ENCODE assay signal across 3 cellular contexts in the genomic region with DNA sequence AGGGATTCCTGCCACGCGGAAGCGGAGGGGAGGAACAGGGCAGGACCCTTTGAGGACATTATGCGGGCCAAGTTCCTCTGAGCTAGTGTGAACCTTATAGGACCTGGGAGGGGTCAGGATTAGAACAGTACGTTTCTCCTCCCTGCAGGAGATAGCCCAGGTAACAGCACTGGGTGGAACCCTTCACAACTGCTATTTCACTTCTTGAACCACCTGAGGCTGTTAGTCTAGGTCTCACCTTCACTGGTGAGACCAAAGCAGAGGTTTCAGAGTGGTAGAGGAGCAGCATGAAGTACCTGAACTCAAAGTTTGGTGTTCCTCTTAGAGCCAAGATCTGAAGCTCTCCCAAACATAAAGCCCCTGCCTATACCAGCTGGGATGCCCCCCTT.
TF ChIP-seq lines count a peak whose summit lies in the region.

No MANE protein-coding gene starts in this region.

TF ChIP-seq in IMR-90, 13 proteins besides CTCF, POLR2A, EP300 and RAD21:
- TF ChIP-seq MXI1 (IDR thresholded peaks at IDR 0.05; ENCODE audit: borderline replicate concordance, low read depth, low read length) (no peak), CEBPB (IDR thresholded peaks at IDR 0.05; ENCODE audit: low read depth, low read length) (no peak)

TF ChIP-seq in H1, 55 proteins besides CTCF, POLR2A, EP300 and RAD21:
- TF ChIP-seq POLR2AphosphoS5 (IDR thresholded peaks at IDR 0.05; ENCODE audit: low read depth, low read length) (peak; percentile 44; the same call in 1 of the 2 replicates), GABPA (IDR thresholded peaks at IDR 0.05; ENCODE audit: borderline replicate concordance, insufficient read depth, low read length) (no peak)

TF ChIP-seq in SK-N-SH treated with all-trans-retinoic acid at 6 μM for 48 hours, 23 proteins besides CTCF, POLR2A, EP300 and RAD21:
- no peak for TF ChIP-seq ZFP3 (CRISPR knock-in tag; IDR thresholded peaks at IDR 0.05)
- no peak for TF ChIP-seq SNAI2 (CRISPR knock-in tag; IDR thresholded peaks at IDR 0.05)
- TF ChIP-seq, protein P1, sequence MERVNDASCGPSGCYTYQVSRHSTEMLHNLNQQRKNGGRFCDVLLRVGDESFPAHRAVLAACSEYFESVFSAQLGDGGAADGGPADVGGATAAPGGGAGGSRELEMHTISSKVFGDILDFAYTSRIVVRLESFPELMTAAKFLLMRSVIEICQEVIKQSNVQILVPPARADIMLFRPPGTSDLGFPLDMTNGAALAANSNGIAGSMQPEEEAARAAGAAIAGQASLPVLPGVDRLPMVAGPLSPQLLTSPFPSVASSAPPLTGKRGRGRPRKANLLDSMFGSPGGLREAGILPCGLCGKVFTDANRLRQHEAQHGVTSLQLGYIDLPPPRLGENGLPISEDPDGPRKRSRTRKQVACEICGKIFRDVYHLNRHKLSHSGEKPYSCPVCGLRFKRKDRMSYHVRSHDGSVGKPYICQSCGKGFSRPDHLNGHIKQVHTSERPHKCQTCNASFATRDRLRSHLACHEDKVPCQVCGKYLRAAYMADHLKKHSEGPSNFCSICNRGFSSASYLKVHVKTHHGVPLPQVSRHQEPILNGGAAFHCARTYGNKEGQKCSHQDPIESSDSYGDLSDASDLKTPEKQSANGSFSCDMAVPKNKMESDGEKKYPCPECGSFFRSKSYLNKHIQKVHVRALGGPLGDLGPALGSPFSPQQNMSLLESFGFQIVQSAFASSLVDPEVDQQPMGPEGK (CRISPR knock-in tag; IDR thresholded peaks at IDR 0.05; ENCODE audit: borderline replicate concordance): no peak
- TF ChIP-seq OSR1 (CRISPR knock-in tag; IDR thresholded peaks at IDR 0.05): no peak
- no peak for TF ChIP-seq ISL1 (CRISPR knock-in tag; IDR thresholded peaks at IDR 0.05)
